26 cellular contexts compared by ENCODE assay signal in genomic region chr6:145758086-145758485, GRCh38. TPM values are rescaled to one million over a fixed set of nuclear protein-coding genes. Genes with fewer than 3 reads are reported as not detected.
A peak's percentile ranks its signal among the peaks of the same experiment; 100 is the strongest.
DNase-seq lines count a peak whose midpoint lies in the region; ATAC-seq, FAIRE-seq and TF ChIP-seq lines count a peak whose summit lies in the region.
"Had no signal": no experiment of that assay in that cellular context is flagged by ENCODE, and none has a peak within 500 bp of the region (broad histone marks: within the 10 kb centered on the region; RNA-seq: fewer than 3 reads in every experiment).

No MANE protein-coding gene starts in this region.

- FAIRE-seq in bronchial epithelial cell (lab: Jason Lieb, UNC): no peak
- FAIRE-seq: A549, G401.6, H1 had no signal

- TF ChIP-seq CTCF in bronchial epithelial cell (IDR thresholded peaks at IDR 0.05; ENCODE audit: insufficient read depth, low read length, severe bottlenecking) (no peak), foreskin keratinocyte (conservative IDR thresholded peaks at IDR 0.05) (no peak)

- ATAC-seq in foreskin keratinocyte (no peak), GM21786 (IDR thresholded peaks at IDR 0.05; ENCODE audit: unreplicated experiment) (no peak)
- ATAC-seq: A549, HCT116, Right ventricle myocardium inferior, SK-N-SH treated with all-trans-retinoic acid at 6 μM for 48 hours had no signal

- no peak overlapping the region for H3K4me3 Mint-ChIP-seq in activated naive CD4-positive, alpha-beta T cell treated with anti-CD3 and anti-CD28 coated beads for 36 hours
- H3K4me3 Mint-ChIP-seq: CD4-positive, alpha-beta T cell had no signal

- intact Hi-C loops in activated naive CD4-positive, alpha-beta T cell treated with anti-CD3 and anti-CD28 coated beads for 36 hours (cut with micrococcal nuclease): no loop called here

- no peak overlapping the region for H3K4me3 ChIP-seq in bronchial epithelial cell (ENCODE audit: low read depth, low read length)
- H3K4me3 ChIP-seq: A549; BLaER1 treated with 17β-estradiol and CSF1 and Interleukin-3, amounts not matched to agents 10 nM and 100 nM; MG63; SJCRH30 had no signal

- H3K4me1 ChIP-seq in foreskin keratinocyte: peaks cover 7% of the 10 kb centered on the region
- H3K4me1 ChIP-seq: A549 had no signal

- no peaks in the 10 kb centered on the region for H3K4me1 Mint-ChIP-seq in activated naive CD4-positive, alpha-beta T cell treated with anti-CD3 and anti-CD28 coated beads for 36 hours (ENCODE audit: low read depth)

- H3K36me3 Mint-ChIP-seq in activated naive CD4-positive, alpha-beta T cell treated with anti-CD3 and anti-CD28 coated beads for 36 hours (ENCODE audit: low read depth): no peaks in the 10 kb centered on the region

- CTCF ChIA-PET in activated naive CD4-positive, alpha-beta T cell treated with anti-CD3 and anti-CD28 coated beads for 36 hours (lab: Charles Lee): no interaction called here

- H3K27ac Mint-ChIP-seq in activated naive CD4-positive, alpha-beta T cell treated with anti-CD3 and anti-CD28 coated beads for 36 hours: no peak overlapping the region
- H3K27ac Mint-ChIP-seq: CD4-positive, alpha-beta T cell had no signal

- H3K27me3 ChIP-seq in bronchial epithelial cell (ENCODE audit: control insufficient read depth, insufficient read depth, low read length): no peaks in the 10 kb centered on the region
- no peaks in the 10 kb centered on the region for H3K27me3 ChIP-seq in foreskin keratinocyte
- H3K27me3 ChIP-seq: BLaER1 treated with 17β-estradiol and CSF1 and Interleukin-3, amounts not matched to agents 10 nM and 100 nM; MG63; SJCRH30 had no signal

- H3K9me3 Mint-ChIP-seq in activated naive CD4-positive, alpha-beta T cell treated with anti-CD3 and anti-CD28 coated beads for 36 hours: no peaks in the 10 kb centered on the region
- H3K9me3 Mint-ChIP-seq: CD4-positive, alpha-beta T cell had no signal

- H3K27ac ChIP-seq in foreskin keratinocyte (peak overlapping the region; percentile 7), substantia nigra (ENCODE audit: low read depth, low read length, poor library complexity, severe bottlenecking) (no peak overlapping the region)
- H3K27ac ChIP-seq: A549; BLaER1 treated with 17β-estradiol and CSF1 and Interleukin-3, amounts not matched to agents 10 nM and 100 nM; SJCRH30 had no signal

- peak; percentile 25 for DNase-seq in amniotic epithelial cell (ENCODE audit: low read depth)
- DNase-seq in bronchial epithelial cell (ENCODE audit: low read depth): peak; percentile 18
- no peak for DNase-seq in foreskin keratinocyte
- DNase-seq in substantia nigra (lab: John Stamatoyannopoulos, UW): no peak
- DNase-seq in NCI-H2029 (lab: John Stamatoyannopoulos, UW): no peak
- DNase-seq in activated naive CD4-positive, alpha-beta T cell treated with anti-CD3 and anti-CD28 coated beads for 36 hours: no peak
- DNase-seq: AML-193; CD4-positive, alpha-beta T cell; COR-L47; DMS53; KG1; MG63; NCI-H2081; NCI-H2171; NCI-H226; NCI-H510A; NCI-H774; SJCRH30 had no signal

- peaks cover 2% of the 10 kb centered on the region for H3K27me3 Mint-ChIP-seq in activated naive CD4-positive, alpha-beta T cell treated with anti-CD3 and anti-CD28 coated beads for 36 hours (ENCODE audit: low read depth)

- H3K36me3 ChIP-seq in bronchial epithelial cell (ENCODE audit: control insufficient read depth, insufficient read depth, low read length): no peaks in the 10 kb centered on the region
- H3K36me3 ChIP-seq: BLaER1 treated with 17β-estradiol and CSF1 and Interleukin-3, amounts not matched to agents 10 nM and 100 nM; MG63; SJCRH30 had no signal

RNA-seq across cellular contexts. Expression of gene EPM2A, which starts 22.8 kb away (rescaled TPM):
- total RNA-seq in bronchial epithelial cell (3.7 TPM in 2 replicates), foreskin keratinocyte (2.2 and 2.4 TPM in 2 replicates)
- polyA plus RNA-seq in foreskin keratinocyte: 1.2 and 1.6 TPM in 2 replicates
- 10 to 100 TPM in 1 of 2 experiments, 1 to 10 TPM in 1; 9.9 to 10.7 TPM for total RNA-seq in activated naive CD4-positive, alpha-beta T cell treated with anti-CD3 and anti-CD28 coated beads for 36 hours

RNA-seq across cellular contexts. Expression of gene FBXO30, which starts 56.5 kb away (rescaled TPM):
- total RNA-seq in bronchial epithelial cell: 9.5 and 10.2 TPM in 2 replicates
- total RNA-seq in foreskin keratinocyte: 8.4 and 8.8 TPM in 2 replicates
- 1.9 and 2.1 TPM in 2 replicates for polyA plus RNA-seq in foreskin keratinocyte
- total RNA-seq in activated naive CD4-positive, alpha-beta T cell treated with anti-CD3 and anti-CD28 coated beads for 36 hours: 1 to 10 TPM; 2.0 to 2.1 TPM

Comparison
In these comparisons a context has a peak if more than half of its experiments do, and no peak if none do; other contexts are left out.
1. DNase-seq: peak in amniotic epithelial cell (single experiment) and bronchial epithelial cell (single experiment); none in foreskin keratinocyte (0 of 2), substantia nigra (0 of 49), NCI-H2029 (single experiment) and activated naive CD4-positive, alpha-beta T cell treated with anti-CD3 and anti-CD28 coated beads for 36 hours (single experiment).